In genomic region chr9:32524558-32525461, GRCh38 we compare ENCODE assay signal across 8 cellular contexts. TPM values are rescaled to one million over a fixed set of nuclear protein-coding genes. Genes with fewer than 3 reads are reported as not detected.
DNase-seq lines count a peak whose midpoint lies in the region; ATAC-seq and TF ChIP-seq lines count a peak whose summit lies in the region.

No MANE protein-coding gene starts in this region.

- no peak overlapping the region for H3K27ac ChIP-seq in HL-60 (replicated peaks)

- ATAC-seq in GM18498 (IDR thresholded peaks at IDR 0.05; ENCODE audit: unreplicated experiment) (peak; percentile 38), HG03196 (IDR thresholded peaks at IDR 0.05; ENCODE audit: unreplicated experiment) (no peak)

- H3K27me3 ChIP-seq in HL-60 (ENCODE audit: insufficient read depth, poor library complexity, severe bottlenecking), result no peaks in the 10 kb centered on the region

- no peak for DNase-seq in HL-60 (ENCODE audit: low read depth in 1 of 2, low spot score in 1 of 2)
- DNase-seq in activated CD4-positive, alpha-beta T cell treated with anti-CD3 and anti-CD28 coated beads, Interleukin-2, amount 50 U/mL, for 1 hour, result peak; percentile 18
- DNase-seq in foreskin fibroblast, result peak in 1 of 2 donors; percentile 20
- DNase-seq in renal cortical epithelial cell (ENCODE audit: low read depth), result peak; percentile 50
- DNase-seq in G401 (ENCODE audit: low spot score), result no peak
- no peak for DNase-seq in NCI-H524 treated with DMSO at 0.1 percent for 48 hours (lab: John Stamatoyannopoulos, UW)

- H3K4me3 ChIP-seq in HL-60 (replicated peaks; ENCODE audit: insufficient read depth, low read length) (peak overlapping the region; percentile 61), foreskin fibroblast (ENCODE audit: low read depth in 1 of 2, low read length in 2 of 2) (peak overlapping the region; percentile 63 to 70)

- TF ChIP-seq CTCF in HL-60 (IDR thresholded peaks at IDR 0.05; ENCODE audit: insufficient read depth, low read length), result no peak
- TF ChIP-seq CTCF in foreskin fibroblast (IDR thresholded peaks at IDR 0.05; ENCODE audit: low read depth, low read length), result no peak

- in situ Hi-C loops in G401 (cut with HindIII; ENCODE audit: low sequenced_read_pairs), result no loop called here

RNA-seq across cellular contexts. Expression of gene RIGI, which starts 1.2 kb away (rescaled TPM):
- 28.6 and 49.7 TPM in 2 replicates for total RNA-seq in renal cortical epithelial cell
- total RNA-seq in G401 (2014; rRNA removed; shearing (Covaris generic)), result 4.0 and 6.3 TPM in 2 replicates

RNA-seq across cellular contexts. Expression of gene SMIM27, which starts 27.3 kb away (rescaled TPM):
- total RNA-seq in renal cortical epithelial cell, result 2.3 and 6.8 TPM in 2 replicates
- total RNA-seq in G401 (2014; rRNA removed; shearing (Covaris generic)), result 7.7 and 10.9 TPM in 2 replicates

RNA-seq across cellular contexts. Expression of gene TOPORS, which starts 27.6 kb away (rescaled TPM):
- 44.3 and 49.0 TPM in 2 replicates for total RNA-seq in renal cortical epithelial cell
- 16.7 and 19.6 TPM in 2 replicates for total RNA-seq in G401 (2014; rRNA removed; shearing (Covaris generic))

RNA-seq across cellular contexts. Expression of gene NDUFB6, which starts 48.1 kb away (rescaled TPM):
- 43.8 and 73.6 TPM in 2 replicates for total RNA-seq in renal cortical epithelial cell
- 124 and 133 TPM in 2 replicates for total RNA-seq in G401 (2014; rRNA removed; shearing (Covaris generic))

Comparison
In these comparisons a context has a peak if more than half of its experiments do, and no peak if none do; other contexts are left out.
1. DNase-seq: peak in activated CD4-positive, alpha-beta T cell treated with anti-CD3 and anti-CD28 coated beads, Interleukin-2, amount 50 U/mL, for 1 hour (single experiment) and renal cortical epithelial cell (single experiment); none in HL-60 (0 of 2), G401 (single experiment) and NCI-H524 treated with DMSO at 0.1 percent for 48 hours (single experiment).